Comparison of ENCODE assay signal across 8 cellular contexts in genomic region chr2:161136696-161137324, GRCh38. TPM values are rescaled to one million over a fixed set of nuclear protein-coding genes. Genes with fewer than 3 reads are reported as not detected.
DNase-seq lines count a peak whose midpoint lies in the region; ATAC-seq and TF ChIP-seq lines count a peak whose summit lies in the region.

No MANE protein-coding gene starts in this region.

- no peaks in the 10 kb centered on the region for H3K9me3 ChIP-seq in sigmoid colon

- H3K4me3 ChIP-seq in fibroblast of villous mesenchyme (ENCODE audit: low read depth, low read length) (peak overlapping the region; percentile 42), sigmoid colon (peak overlapping the region in 3 of 4 donors; percentile 12 to 29 (median 26))

- no peak for TF ChIP-seq CTCF in fibroblast of villous mesenchyme (IDR thresholded peaks at IDR 0.05; ENCODE audit: insufficient read depth, low read depth, low read length)
- TF ChIP-seq CTCF in sigmoid colon (IDR thresholded peaks at IDR 0.05), result no peak

- peak; percentile 86 for ATAC-seq in GM18907 (IDR thresholded peaks at IDR 0.05; ENCODE audit: unreplicated experiment)
- peak; percentile 81 for ATAC-seq in HG03097 (IDR thresholded peaks at IDR 0.05; ENCODE audit: low FRiP score, unreplicated experiment)

- 22 to 42% methylated on average over 4 of the region's 4 CpGs for WGBS in sigmoid colon, 2 donors

- intact Hi-C loops in sigmoid colon (cut with DNase I), result no loop called here

- TF ChIP-seq EP300 in sigmoid colon (IDR thresholded peaks at IDR 0.05), result no peak

- DNase-seq in Ammon's horn (ENCODE audit: low spot score) (peak; percentile 63), T-helper 1 cell (peak in 4 of 5 donors; percentile 23 to 84 (median 43)), fibroblast of villous mesenchyme (ENCODE audit: low read depth) (peak; percentile 89), sigmoid colon (no peak), NCI-H510A treated with DMSO at 0.1 percent for 48 hours (lab: John Stamatoyannopoulos, UW) (no peak), hippocampal formation (lab: John Stamatoyannopoulos, UW) (no peak)

- H3K27me3 ChIP-seq in sigmoid colon, result no peaks in the 10 kb centered on the region

- H3K36me3 ChIP-seq in sigmoid colon, result no peaks in the 10 kb centered on the region

- H3K4me1 ChIP-seq in sigmoid colon, result peaks cover 0 to 64% (median 45%) of the 10 kb centered on the region in 4 donors

- TF ChIP-seq POLR2A in sigmoid colon (IDR thresholded peaks at IDR 0.05), result no peak

- H3K27ac ChIP-seq in sigmoid colon, result peak overlapping the region; percentile 38 to 79 (median 70)

RNA-seq across cellular contexts. Expression of gene TANK, which starts 23.4 kb away (rescaled TPM):
- total RNA-seq in fibroblast of villous mesenchyme, result 87.3 and 100 TPM in 2 replicates
- total RNA-seq in sigmoid colon, result 10 to 100 TPM; 45.7 to 82.8 (median 71.0) TPM
- 10 to 100 TPM; 35.2 to 52.9 (median 41.4) TPM for polyA plus RNA-seq in sigmoid colon

Comparison
In these comparisons a context has a peak if more than half of its experiments do, and no peak if none do; other contexts are left out.
1. DNase-seq: peak in Ammon's horn (single experiment), T-helper 1 cell (4 of 5) and fibroblast of villous mesenchyme (single experiment); none in sigmoid colon (single experiment), NCI-H510A treated with DMSO at 0.1 percent for 48 hours (single experiment) and hippocampal formation (0 of 2).